8 cellular contexts compared by ENCODE assay signal in the genomic region with DNA sequence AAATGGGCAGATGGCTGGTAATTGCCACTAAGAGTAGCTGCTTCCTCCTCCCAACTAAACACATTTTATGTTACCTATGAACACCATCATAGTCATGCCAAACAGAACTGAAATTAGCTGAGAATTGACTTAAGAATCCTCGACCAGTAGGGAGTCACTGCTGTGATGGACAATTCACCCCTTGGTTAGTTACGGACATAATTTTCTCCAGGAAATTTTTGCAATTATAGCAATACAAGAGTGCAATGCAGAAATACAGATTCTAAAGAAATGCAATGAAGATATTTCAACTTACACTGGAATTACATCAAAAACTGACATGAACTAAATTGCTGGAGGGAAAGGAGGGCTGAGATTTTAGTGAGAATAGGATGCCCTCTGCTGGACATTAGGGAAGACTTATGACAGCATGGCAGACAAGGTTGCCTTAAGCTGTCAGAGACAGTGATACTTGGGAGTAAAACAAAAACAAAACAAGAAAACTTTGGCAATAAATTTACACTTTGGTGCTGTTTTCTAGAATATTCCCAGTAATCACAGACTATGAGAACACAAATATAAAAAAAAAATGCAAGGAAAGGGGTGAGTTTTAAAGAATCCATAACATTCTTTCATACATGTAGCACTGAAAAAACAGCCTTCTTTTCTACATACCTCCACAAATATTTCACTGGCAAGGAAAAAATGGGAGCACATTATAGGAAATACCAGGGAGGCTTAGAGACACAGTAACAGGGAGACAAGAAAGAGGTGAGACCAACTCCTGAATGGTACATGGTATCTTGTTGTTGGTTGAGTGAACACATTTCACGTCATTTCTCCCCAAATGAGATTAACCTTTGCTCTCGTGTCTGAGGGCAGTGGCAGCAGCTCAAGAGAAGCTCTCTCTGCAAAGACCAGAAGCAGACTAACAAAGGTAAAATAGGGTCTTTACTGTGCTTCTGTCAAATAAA.
A peak's percentile ranks its signal among the peaks of the same experiment; 100 is the strongest.
DNase-seq lines count a peak whose midpoint lies in the region; ATAC-seq and TF ChIP-seq lines count a peak whose summit lies in the region.

No MANE protein-coding gene starts in this region.

- peaks cover 14 to 29% of the 10 kb centered on the region in 2 donors for H3K4me1 Mint-ChIP-seq in stimulated activated naive B cell treated with anti-CD40 and anti-IgM and Interleukin-4, amounts not matched to agents 10 μg/mL and 1 μg/mL and 100 μg/mL, for 72 hours

- H3K4me3 ChIP-seq in astrocyte of the spinal cord (ENCODE audit: low read depth, low read length) = no peak overlapping the region
- no peak overlapping the region for H3K4me3 ChIP-seq in iPS DF 6.9 (ENCODE audit: low read length)

- WGBS in iPS DF 6.9 (ENCODE audit: insufficient coverage, insufficient read length) = no CpG with 5 or more reads among the region's 4 CpGs

- no peak overlapping the region for H3K27ac ChIP-seq in iPS DF 6.9 (ENCODE audit: low read length)

- H3K9me3 Mint-ChIP-seq in stimulated activated naive B cell treated with anti-CD40 and anti-IgM and Interleukin-4, amounts not matched to agents 10 μg/mL and 1 μg/mL and 100 μg/mL, for 72 hours = no peaks in the 10 kb centered on the region

- peak; percentile 77 for TF ChIP-seq CTCF in astrocyte of the spinal cord (IDR thresholded peaks at IDR 0.05; ENCODE audit: low read depth, low read length)

- peak; percentile 42 for ATAC-seq in GM19438 (IDR thresholded peaks at IDR 0.05; ENCODE audit: low read depth, unreplicated experiment)
- ATAC-seq in HG03521 (IDR thresholded peaks at IDR 0.05; ENCODE audit: unreplicated experiment) = peak; percentile 53
- peak; percentile 83 to 85 for ATAC-seq in stimulated activated naive B cell treated with anti-CD40 and anti-IgM and Interleukin-4, amounts not matched to agents 10 μg/mL and 1 μg/mL and 100 μg/mL, for 72 hours (replicated peaks)

- in situ Hi-C loops in astrocyte of the spinal cord (cut with HindIII; ENCODE audit: low sequenced_read_pairs) = no loop called here

- no peaks in the 10 kb centered on the region for H3K4me1 ChIP-seq in iPS DF 6.9 (ENCODE audit: control insufficient read depth, insufficient read depth, low read length)

- no peaks in the 10 kb centered on the region for H3K9me3 ChIP-seq in iPS DF 6.9 (ENCODE audit: control insufficient read depth, insufficient read depth, low read length)

- DNase-seq in NCI-H510A treated with DMSO at 0.1 percent for 48 hours (lab: John Stamatoyannopoulos, UW) (peak; percentile 60), NCI-H510A (lab: John Stamatoyannopoulos, UW) (no peak), NCI-H748 treated with DMSO at 0.1 percent for 48 hours (lab: John Stamatoyannopoulos, UW) (peak; percentile 27), astrocyte of the spinal cord (ENCODE audit: low read depth, low spot score) (peak; percentile 84), iPS DF 6.9 (ENCODE audit: low read depth, low spot score) (peak; percentile 31)
- no peak for DNase-seq in stimulated activated naive B cell treated with anti-CD40 and anti-IgM and Interleukin-4, amounts not matched to agents 10 μg/mL and 1 μg/mL and 100 μg/mL, for 72 hours

- H3K27me3 Mint-ChIP-seq in stimulated activated naive B cell treated with anti-CD40 and anti-IgM and Interleukin-4, amounts not matched to agents 10 μg/mL and 1 μg/mL and 100 μg/mL, for 72 hours = no peaks in the 10 kb centered on the region

- H3K27me3 ChIP-seq in iPS DF 6.9 (ENCODE audit: control insufficient read depth, insufficient read depth, low read length) = no peaks in the 10 kb centered on the region

- H3K36me3 ChIP-seq in iPS DF 6.9 (ENCODE audit: control insufficient read depth, insufficient read depth, low read length) = no peaks in the 10 kb centered on the region

- no peak overlapping the region for H3K4me3 Mint-ChIP-seq in stimulated activated naive B cell treated with anti-CD40 and anti-IgM and Interleukin-4, amounts not matched to agents 10 μg/mL and 1 μg/mL and 100 μg/mL, for 72 hours

- H3K36me3 Mint-ChIP-seq in stimulated activated naive B cell treated with anti-CD40 and anti-IgM and Interleukin-4, amounts not matched to agents 10 μg/mL and 1 μg/mL and 100 μg/mL, for 72 hours = no peaks in the 10 kb centered on the region

- peak overlapping the region; percentile 75 for H3K27ac Mint-ChIP-seq in stimulated activated naive B cell treated with anti-CD40 and anti-IgM and Interleukin-4, amounts not matched to agents 10 μg/mL and 1 μg/mL and 100 μg/mL, for 72 hours

Comparison
In these comparisons a context has a peak if more than half of its experiments do, and no peak if none do; other contexts are left out.
1. DNase-seq: peak in NCI-H510A treated with DMSO at 0.1 percent for 48 hours (single experiment), NCI-H748 treated with DMSO at 0.1 percent for 48 hours (single experiment), astrocyte of the spinal cord (single experiment) and iPS DF 6.9 (single experiment); none in NCI-H510A (single experiment) and stimulated activated naive B cell treated with anti-CD40 and anti-IgM and Interleukin-4, amounts not matched to agents 10 μg/mL and 1 μg/mL and 100 μg/mL, for 72 hours (single experiment).
2. Peak in every context shown above with its lines, with median percentiles within 50 percentile points of each other: ATAC-seq.